1 cellular context compared by ENCODE assay signal in genomic region chr16:21708533-21709115, GRCh38.
TF ChIP-seq lines count a peak whose summit lies in the region.

No MANE protein-coding gene starts in this region.

TF ChIP-seq in GM23338, 12 proteins besides CTCF, POLR2A, EP300 and RAD21 (continued from another document):
- no peak for TF ChIP-seq ETS1 (IDR thresholded peaks at IDR 0.05)
- TF ChIP-seq EZH2 (IDR thresholded peaks at IDR 0.05; ENCODE audit: low read depth, unreplicated experiment) = no peak
